Comparison of ENCODE assay signal across 27 cellular contexts in genomic region chr20:59273699-59274380, GRCh38. TPM values are rescaled to one million over a fixed set of nuclear protein-coding genes. Genes with fewer than 3 reads are reported as not detected.
DNase-seq lines count a peak whose midpoint lies in the region; ATAC-seq and TF ChIP-seq lines count a peak whose summit lies in the region.
"Had no signal": no experiment of that assay in that cellular context is flagged by ENCODE, and none has a peak within 500 bp of the region (broad histone marks: within the 10 kb centered on the region; RNA-seq: fewer than 3 reads in every experiment).

No MANE protein-coding gene starts in this region.

- H3K4me3 ChIP-seq in Karpas-422 (ENCODE audit: low read length): no peak overlapping the region
- H3K4me3 ChIP-seq: adrenal gland, body of pancreas, GM12878, SJCRH30, uterus had no signal

- H3K9me3 ChIP-seq in Karpas-422 (ENCODE audit: low read length): no peaks in the 10 kb centered on the region
- H3K9me3 ChIP-seq: adrenal gland, body of pancreas, SJCRH30, uterus had no signal

- peak overlapping the region; percentile 25 for H3K4me2 ChIP-seq in Karpas-422 (ENCODE audit: low read depth, low read length, poor library complexity, severe bottlenecking)

- no peaks in the 10 kb centered on the region for H3K36me3 Mint-ChIP-seq in activated naive CD8-positive, alpha-beta T cell treated with anti-CD3 and anti-CD28 coated beads, Interleukin-2, amount 10 ng/mL, durations not matched to agents 7 days and 5 days
- H3K36me3 Mint-ChIP-seq in activated naive CD8-positive, alpha-beta T cell treated with anti-CD3 and anti-CD28 coated beads for 36 hours: no peaks in the 10 kb centered on the region
- H3K36me3 Mint-ChIP-seq in activated CD8-positive, alpha-beta T cell treated with anti-CD3 and anti-CD28 coated beads for 36 hours (ENCODE audit: low read depth): no peaks in the 10 kb centered on the region
- no peaks in the 10 kb centered on the region for H3K36me3 Mint-ChIP-seq in stimulated activated effector memory CD8-positive, alpha-beta T cell treated with anti-CD3 and anti-CD28 coated beads, Interleukin-12 subunit alpha, Interleukin-12 subunit beta, amount 100 ng/mL, for 72 hours
- no peaks in the 10 kb centered on the region for H3K36me3 Mint-ChIP-seq in progenitor cell of endocrine pancreas (ENCODE audit: insufficient read depth)
- H3K36me3 Mint-ChIP-seq: mesothelial cell of epicardium, T-cell had no signal

- H3K79me2 ChIP-seq in Karpas-422 (ENCODE audit: low read length): no peaks in the 10 kb centered on the region

- peak; percentile 76 for ATAC-seq in activated naive CD8-positive, alpha-beta T cell treated with anti-CD3 and anti-CD28 coated beads, Interleukin-2, amount 10 ng/mL, durations not matched to agents 7 days and 5 days (ENCODE audit: low read depth)
- peak; percentile 55 for ATAC-seq in activated CD8-positive, alpha-beta T cell treated with anti-CD3 and anti-CD28 coated beads for 36 hours
- ATAC-seq in stimulated activated effector memory CD8-positive, alpha-beta T cell treated with anti-CD3 and anti-CD28 coated beads, Interleukin-12 subunit alpha, Interleukin-12 subunit beta, amount 100 ng/mL, for 72 hours: peak; percentile 26
- ATAC-seq in HG02763 (IDR thresholded peaks at IDR 0.05; ENCODE audit: unreplicated experiment): no peak
- ATAC-seq: body of pancreas; GM12878; stimulated activated naive CD8-positive, alpha-beta T cell treated with anti-CD3 and anti-CD28 coated beads, Interleukin-15, amount 100 ng/mL, for 72 hours had no signal

- no peak for DNase-seq in activated naive CD8-positive, alpha-beta T cell treated with anti-CD3 and anti-CD28 coated beads, Interleukin-2, amount 10 ng/mL, durations not matched to agents 7 days and 5 days
- no peak for DNase-seq in activated naive CD8-positive, alpha-beta T cell treated with anti-CD3 and anti-CD28 coated beads for 36 hours
- no peak for DNase-seq in Karpas-422
- DNase-seq in activated CD8-positive, alpha-beta T cell treated with anti-CD3 and anti-CD28 coated beads for 36 hours: peak; percentile 12
- no peak for DNase-seq in stimulated activated effector memory CD8-positive, alpha-beta T cell treated with anti-CD3 and anti-CD28 coated beads, Interleukin-12 subunit alpha, Interleukin-12 subunit beta, amount 100 ng/mL, for 72 hours (ENCODE audit: low spot score in 2 of 2)
- DNase-seq in progenitor cell of endocrine pancreas (ENCODE audit: low spot score, unreplicated experiment): no peak
- DNase-seq in foreskin melanocyte: no peak
- DNase-seq: activated CD4-positive, alpha-beta T cell treated with anti-CD3 and anti-CD28 coated beads for 4 hours; activated CD8-positive, alpha-beta memory T cell treated with anti-CD3 and anti-CD28 coated beads, Interleukin-2, amount 50 U/mL, for 48 hours; adrenal gland; body of pancreas; naive B cell; NCI-H1105 treated with DMSO at 0.1 percent for 48 hours; NCI-H1930; NCI-H526 treated with DMSO at 0.1 percent for 48 hours; SJCRH30; stimulated activated naive CD8-positive, alpha-beta T cell treated with anti-CD3 and anti-CD28 coated beads, Interleukin-15, amount 100 ng/mL, for 72 hours; T-cell; uterus had no signal

- no peaks in the 10 kb centered on the region for H4K20me1 ChIP-seq in Karpas-422 (ENCODE audit: insufficient read depth, low read depth, low read length)

- CTCF ChIA-PET in activated CD8-positive, alpha-beta T cell treated with anti-CD3 and anti-CD28 coated beads for 36 hours (lab: Charles Lee): no interaction called here

- H3K27ac Mint-ChIP-seq in activated naive CD8-positive, alpha-beta T cell treated with anti-CD3 and anti-CD28 coated beads, Interleukin-2, amount 10 ng/mL, durations not matched to agents 7 days and 5 days: peak overlapping the region; percentile 68
- no peak overlapping the region for H3K27ac Mint-ChIP-seq in activated naive CD8-positive, alpha-beta T cell treated with anti-CD3 and anti-CD28 coated beads for 36 hours
- H3K27ac Mint-ChIP-seq in activated CD8-positive, alpha-beta T cell treated with anti-CD3 and anti-CD28 coated beads for 36 hours: peak overlapping the region; percentile 18
- no peak overlapping the region for H3K27ac Mint-ChIP-seq in stimulated activated effector memory CD8-positive, alpha-beta T cell treated with anti-CD3 and anti-CD28 coated beads, Interleukin-12 subunit alpha, Interleukin-12 subunit beta, amount 100 ng/mL, for 72 hours
- no peak overlapping the region for H3K27ac Mint-ChIP-seq in progenitor cell of endocrine pancreas

- no peak overlapping the region for H3K9ac ChIP-seq in Karpas-422 (ENCODE audit: low read length)

- H3K9me2 ChIP-seq in Karpas-422 (replicated peaks; ENCODE audit: insufficient read depth, low read length): no peaks in the 10 kb centered on the region

- peak overlapping the region; percentile 4 for H3K4me3 Mint-ChIP-seq in activated naive CD8-positive, alpha-beta T cell treated with anti-CD3 and anti-CD28 coated beads, Interleukin-2, amount 10 ng/mL, durations not matched to agents 7 days and 5 days
- H3K4me3 Mint-ChIP-seq in activated naive CD8-positive, alpha-beta T cell treated with anti-CD3 and anti-CD28 coated beads for 36 hours: no peak overlapping the region
- no peak overlapping the region for H3K4me3 Mint-ChIP-seq in activated CD8-positive, alpha-beta T cell treated with anti-CD3 and anti-CD28 coated beads for 36 hours
- H3K4me3 Mint-ChIP-seq in stimulated activated effector memory CD8-positive, alpha-beta T cell treated with anti-CD3 and anti-CD28 coated beads, Interleukin-12 subunit alpha, Interleukin-12 subunit beta, amount 100 ng/mL, for 72 hours: no peak overlapping the region
- no peak overlapping the region for H3K4me3 Mint-ChIP-seq in progenitor cell of endocrine pancreas (ENCODE audit: low read depth)
- H3K4me3 Mint-ChIP-seq: mesothelial cell of epicardium; naive B cell; stimulated activated naive CD8-positive, alpha-beta T cell treated with anti-CD3 and anti-CD28 coated beads, Interleukin-15, amount 100 ng/mL, for 72 hours; T-cell had no signal

- no peaks in the 10 kb centered on the region for H3K9me3 Mint-ChIP-seq in activated naive CD8-positive, alpha-beta T cell treated with anti-CD3 and anti-CD28 coated beads, Interleukin-2, amount 10 ng/mL, durations not matched to agents 7 days and 5 days
- no peaks in the 10 kb centered on the region for H3K9me3 Mint-ChIP-seq in activated naive CD8-positive, alpha-beta T cell treated with anti-CD3 and anti-CD28 coated beads for 36 hours
- H3K9me3 Mint-ChIP-seq in activated CD8-positive, alpha-beta T cell treated with anti-CD3 and anti-CD28 coated beads for 36 hours: no peaks in the 10 kb centered on the region
- H3K9me3 Mint-ChIP-seq in stimulated activated effector memory CD8-positive, alpha-beta T cell treated with anti-CD3 and anti-CD28 coated beads, Interleukin-12 subunit alpha, Interleukin-12 subunit beta, amount 100 ng/mL, for 72 hours: no peaks in the 10 kb centered on the region
- H3K9me3 Mint-ChIP-seq in progenitor cell of endocrine pancreas (ENCODE audit: low read depth): no peaks in the 10 kb centered on the region
- H3K9me3 Mint-ChIP-seq: mesothelial cell of epicardium; naive B cell; stimulated activated naive CD8-positive, alpha-beta T cell treated with anti-CD3 and anti-CD28 coated beads, Interleukin-15, amount 100 ng/mL, for 72 hours; T-cell had no signal

- 0 out of 2 replicates have a peak overlapping the region, but pooled peaks have one; percentile 12 for H2AFZ ChIP-seq in Karpas-422 (ENCODE audit: low read length)

- TF ChIP-seq CTCF in activated CD8-positive, alpha-beta T cell treated with anti-CD3 and anti-CD28 coated beads for 36 hours (IDR thresholded peaks at IDR 0.05): no peak
- TF ChIP-seq CTCF in progenitor cell of endocrine pancreas (IDR thresholded peaks at IDR 0.05; ENCODE audit: unreplicated experiment): no peak

- intact Hi-C loops in activated CD8-positive, alpha-beta T cell treated with anti-CD3 and anti-CD28 coated beads for 36 hours (cut with micrococcal nuclease): no loop called here

- no peaks in the 10 kb centered on the region for H3K27me3 ChIP-seq in Karpas-422 (ENCODE audit: low read length)
- H3K27me3 ChIP-seq: body of pancreas, SJCRH30 had no signal

- H3K27ac ChIP-seq in Karpas-422 (ENCODE audit: low read length): no peak overlapping the region
- H3K27ac ChIP-seq: adrenal gland, body of pancreas, C4-2B, SJCRH30, uterus had no signal

- peaks cover 28% of the 10 kb centered on the region for H3K4me1 ChIP-seq in Karpas-422 (ENCODE audit: low read length)
- H3K4me1 ChIP-seq: adrenal gland, body of pancreas, uterus had no signal

- POLR2A ChIA-PET in activated naive CD8-positive, alpha-beta T cell treated with anti-CD3 and anti-CD28 coated beads, Interleukin-2, amount 10 ng/mL, durations not matched to agents 7 days and 5 days (lab: Charles Lee): no interaction called here
- POLR2A ChIA-PET in activated CD8-positive, alpha-beta T cell treated with anti-CD3 and anti-CD28 coated beads for 36 hours (lab: Charles Lee): no interaction called here

- H3K27me3 Mint-ChIP-seq in activated naive CD8-positive, alpha-beta T cell treated with anti-CD3 and anti-CD28 coated beads, Interleukin-2, amount 10 ng/mL, durations not matched to agents 7 days and 5 days: peaks cover 7% of the 10 kb centered on the region
- peaks cover 8% of the 10 kb centered on the region for H3K27me3 Mint-ChIP-seq in activated naive CD8-positive, alpha-beta T cell treated with anti-CD3 and anti-CD28 coated beads for 36 hours
- H3K27me3 Mint-ChIP-seq in activated CD8-positive, alpha-beta T cell treated with anti-CD3 and anti-CD28 coated beads for 36 hours: no peaks in the 10 kb centered on the region
- H3K27me3 Mint-ChIP-seq in progenitor cell of endocrine pancreas: peaks cover 39% of the 10 kb centered on the region

- peaks cover 35% of the 10 kb centered on the region for H3K4me1 Mint-ChIP-seq in activated naive CD8-positive, alpha-beta T cell treated with anti-CD3 and anti-CD28 coated beads, Interleukin-2, amount 10 ng/mL, durations not matched to agents 7 days and 5 days
- H3K4me1 Mint-ChIP-seq in activated naive CD8-positive, alpha-beta T cell treated with anti-CD3 and anti-CD28 coated beads for 36 hours: peaks cover 19% of the 10 kb centered on the region
- peaks cover 30% of the 10 kb centered on the region for H3K4me1 Mint-ChIP-seq in activated CD8-positive, alpha-beta T cell treated with anti-CD3 and anti-CD28 coated beads for 36 hours (ENCODE audit: low read depth)
- peaks cover 27% of the 10 kb centered on the region for H3K4me1 Mint-ChIP-seq in stimulated activated effector memory CD8-positive, alpha-beta T cell treated with anti-CD3 and anti-CD28 coated beads, Interleukin-12 subunit alpha, Interleukin-12 subunit beta, amount 100 ng/mL, for 72 hours
- H3K4me1 Mint-ChIP-seq in progenitor cell of endocrine pancreas (ENCODE audit: low read depth): peaks cover 18% of the 10 kb centered on the region

- H3K36me3 ChIP-seq in Karpas-422 (ENCODE audit: insufficient read depth, low read length): no peaks in the 10 kb centered on the region
- H3K36me3 ChIP-seq: adrenal gland, SJCRH30, uterus had no signal

RNA-seq across cellular contexts. Expression of gene EDN3, which starts 26.6 kb away (rescaled TPM):
- total RNA-seq in activated naive CD8-positive, alpha-beta T cell treated with anti-CD3 and anti-CD28 coated beads, Interleukin-2, amount 10 ng/mL, durations not matched to agents 7 days and 5 days: under 1 TPM; 0.17 to 0.39 TPM
- not detected for total RNA-seq in activated naive CD8-positive, alpha-beta T cell treated with anti-CD3 and anti-CD28 coated beads for 36 hours
- total RNA-seq in Karpas-422 (2014; rRNA removed; shearing (Covaris generic); ENCODE audit: low replicate concordance): not detected in 2 replicates
- under 1 TPM in 1 of 2 experiments, not detected in 1; 0.09 TPM for total RNA-seq in activated CD8-positive, alpha-beta T cell treated with anti-CD3 and anti-CD28 coated beads for 36 hours
- total RNA-seq in progenitor cell of endocrine pancreas: 3.6 and 4.7 TPM in 2 replicates
- total RNA-seq: dermis microvascular lymphatic vessel endothelial cell, fibroblast of lung, GM12878, omental fat pad, renal cortical epithelial cell had no signal

Comparison
In these comparisons a context has a peak if more than half of its experiments do, and no peak if none do; other contexts are left out.
1. H3K27ac Mint-ChIP-seq: peak in activated naive CD8-positive, alpha-beta T cell treated with anti-CD3 and anti-CD28 coated beads, Interleukin-2, amount 10 ng/mL, durations not matched to agents 7 days and 5 days (single experiment) and activated CD8-positive, alpha-beta T cell treated with anti-CD3 and anti-CD28 coated beads for 36 hours (single experiment); none in activated naive CD8-positive, alpha-beta T cell treated with anti-CD3 and anti-CD28 coated beads for 36 hours (single experiment), stimulated activated effector memory CD8-positive, alpha-beta T cell treated with anti-CD3 and anti-CD28 coated beads, Interleukin-12 subunit alpha, Interleukin-12 subunit beta, amount 100 ng/mL, for 72 hours (single experiment) and progenitor cell of endocrine pancreas (single experiment).